In genomic region chr1:236685917-236686814, GRCh38 we compare ENCODE assay signal across 9 cellular contexts. TPM values are rescaled to one million over a fixed set of nuclear protein-coding genes. Genes with fewer than 3 reads are reported as not detected.
DNase-seq lines count a peak whose midpoint lies in the region; ATAC-seq and FAIRE-seq lines count a peak whose summit lies in the region.
"Had no signal": no experiment of that assay in that cellular context is flagged by ENCODE, and none has a peak within 500 bp of the region (broad histone marks: within the 10 kb centered on the region; RNA-seq: fewer than 3 reads in every experiment).

Gene ACTN2 (plus strand): TSS chr1:236686499. CDS start chr1:236686674, 175 bp downstream.

- intact Hi-C loops in cardiac septum (cut with DNase I) (loop anchor here (2.0 kb wide), 1 partner anchor 81 kb away; the partner anchor contains the start of gene HEATR1), posterior vena cava (cut with DNase I) (no loop called here)

- no peak for FAIRE-seq in urothelium cell line (lab: Jason Lieb, UNC)

- CTCF ChIA-PET in activated naive CD4-positive, alpha-beta T cell treated with anti-CD3 and anti-CD28 coated beads, Interleukin-2, amount 10 ng/mL, durations not matched to agents 7 days and 5 days (lab: Charles Lee): no interaction called here

- no peaks in the 10 kb centered on the region for H3K9me3 Mint-ChIP-seq in activated naive CD4-positive, alpha-beta T cell treated with anti-CD3 and anti-CD28 coated beads, Interleukin-2, amount 10 ng/mL, durations not matched to agents 7 days and 5 days

- H3K4me1 Mint-ChIP-seq in activated naive CD4-positive, alpha-beta T cell treated with anti-CD3 and anti-CD28 coated beads, Interleukin-2, amount 10 ng/mL, durations not matched to agents 7 days and 5 days: peaks cover 18% of the 10 kb centered on the region

- DNase-seq in RPMI7951 (ENCODE audit: low read depth) (peak; percentile 35), cardiac septum (ENCODE audit: low spot score) (peak; percentile 86), posterior vena cava (ENCODE audit: low spot score) (peak; percentile 82), urothelium cell line (ENCODE audit: low spot score) (peak; percentile 84)
- DNase-seq in activated naive CD4-positive, alpha-beta T cell treated with anti-CD3 and anti-CD28 coated beads, Interleukin-2, amount 10 ng/mL, durations not matched to agents 7 days and 5 days: peak; percentile 50
- DNase-seq in NK-92 treated with Interleukin-12 subunit alpha and Interleukin-12 subunit beta, amount 100 ng/mL, for 24 hours (lab: John Stamatoyannopoulos, UW): no peak

- H3K27ac Mint-ChIP-seq in activated naive CD4-positive, alpha-beta T cell treated with anti-CD3 and anti-CD28 coated beads, Interleukin-2, amount 10 ng/mL, durations not matched to agents 7 days and 5 days: peak within 1 kb of the TSS; percentile 42

- peaks cover 53% of the 10 kb centered on the region for H3K27me3 Mint-ChIP-seq in activated naive CD4-positive, alpha-beta T cell treated with anti-CD3 and anti-CD28 coated beads, Interleukin-2, amount 10 ng/mL, durations not matched to agents 7 days and 5 days

- H3K36me3 Mint-ChIP-seq in activated naive CD4-positive, alpha-beta T cell treated with anti-CD3 and anti-CD28 coated beads, Interleukin-2, amount 10 ng/mL, durations not matched to agents 7 days and 5 days: no peaks in the 10 kb centered on the region

- peak within 1 kb of the TSS; percentile 44 for H3K4me3 Mint-ChIP-seq in activated naive CD4-positive, alpha-beta T cell treated with anti-CD3 and anti-CD28 coated beads, Interleukin-2, amount 10 ng/mL, durations not matched to agents 7 days and 5 days

- ATAC-seq in GM18867 (IDR thresholded peaks at IDR 0.05; ENCODE audit: unreplicated experiment) (peak; percentile 78), HG02981 (IDR thresholded peaks at IDR 0.05; ENCODE audit: unreplicated experiment) (peak; percentile 88)

RNA-seq across cellular contexts. Expression of gene ACTN2, which starts in this region (rescaled TPM):
- under 0.01 and 0.48 TPM in 2 replicates for total RNA-seq in RPMI7951 (2014; rRNA removed; shearing (Covaris generic))
- total RNA-seq in cardiac septum: 3,389 TPM
- 1 to 10 TPM; 3.7 to 7.4 TPM for total RNA-seq in posterior vena cava
- total RNA-seq: T-helper 1 cell treated with Interleukin-12 subunit alpha and Interleukin-12 subunit beta and Interleukin-4 antibody, amounts not matched to agents 30 ng/mL and 1 ng/mL, for 36 hours had no signal

Comparison
In these comparisons a context has a peak if more than half of its experiments do, and no peak if none do; other contexts are left out.
1. RNA of gene ACTN2 (total RNA-seq): 3,389 TPM in cardiac septum (single experiment); 3.7 to 7.4 TPM in posterior vena cava and under 0.01 to 0.48 TPM in RPMI7951; every median in the first group is over 100 times any median in the second.
2. Peak in DNase-seq in RPMI7951; RNA of the gene not detected or under 1 TPM.